ENCODE assay signal across 15 cellular contexts in genomic region chr10:48448796-48449195, GRCh38.
A peak's percentile ranks its signal among the peaks of the same experiment; 100 is the strongest.
DNase-seq lines count a peak whose midpoint lies in the region; ATAC-seq and TF ChIP-seq lines count a peak whose summit lies in the region.
"Had no signal": no experiment of that assay in that cellular context is flagged by ENCODE, and none has a peak within 500 bp of the region (broad histone marks: within the 10 kb centered on the region; RNA-seq: fewer than 3 reads in every experiment).

No MANE protein-coding gene starts in this region.

- H3K9me3 ChIP-seq in MG63 (no peaks in the 10 kb centered on the region), mesenchymal stem cell (ENCODE audit: control insufficient read depth, low read length) (no peaks in the 10 kb centered on the region), SJCRH30 (replicated peaks) (no peaks in the 10 kb centered on the region), thyroid gland (no peaks in the 10 kb centered on the region)
- H3K9me3 ChIP-seq: BLaER1 treated with 17β-estradiol and CSF1 and Interleukin-3, amounts not matched to agents 10 nM and 100 nM; left lung; SJSA1 had no signal

- H2BK5ac ChIP-seq in mesenchymal stem cell (ENCODE audit: low read depth, low read length, poor library complexity, severe bottlenecking): no peak overlapping the region

- H3K23ac ChIP-seq in mesenchymal stem cell (ENCODE audit: low read length in 2 of 2): no peak overlapping the region

- no peak overlapping the region for H4K8ac ChIP-seq in mesenchymal stem cell (ENCODE audit: low read length)

- H3K9ac ChIP-seq in mesenchymal stem cell (ENCODE audit: low read length): peak overlapping the region; percentile 39
- H3K9ac ChIP-seq: BLaER1 treated with 17β-estradiol and CSF1 and Interleukin-3, amounts not matched to agents 10 nM and 100 nM had no signal

- no peak overlapping the region for H2BK120ac ChIP-seq in mesenchymal stem cell (ENCODE audit: low read depth, low read length)

- TF ChIP-seq CTCF in thyroid gland (IDR thresholded peaks at IDR 0.05): no peak

- DNase-seq in ELR (ENCODE audit: low read depth) (peak; percentile 90), MG63 (peak; percentile 73), dermis blood vessel endothelial cell (peak; percentile 65), mesenchymal stem cell (peak; percentile 62), SJCRH30 (no peak), NCI-H82 (lab: John Stamatoyannopoulos, UW) (no peak), thyroid gland (no peak)
- DNase-seq: activated naive CD4-positive, alpha-beta T cell treated with anti-CD3 and anti-CD28 coated beads, Interleukin-2, amount 50 U/mL, for 16 hours; caudate nucleus; DMS79 treated with DMSO at 0.1 percent for 48 hours; left lung; stimulated activated CD4-positive, alpha-beta T cell treated with anti-CD3 and anti-CD28 coated beads, Interleukin-1b, Interleukin-23, amount 100 ng/mL, for 48 hours had no signal

- TF ChIP-seq POLR2A in thyroid gland (IDR thresholded peaks at IDR 0.05): no peak

- H3K79me1 ChIP-seq in mesenchymal stem cell (replicated peaks; ENCODE audit: low read length, poor library complexity, severe bottlenecking): peaks cover 2% of the 10 kb centered on the region

- no peak overlapping the region for H3K4ac ChIP-seq in mesenchymal stem cell (ENCODE audit: low read depth in 1 of 2, low read length in 2 of 2)

- no peak for ATAC-seq in HG03025 (IDR thresholded peaks at IDR 0.05; ENCODE audit: low FRiP score, unreplicated experiment)
- ATAC-seq: left lung had no signal

- H3K4me3 ChIP-seq in MG63 (no peak overlapping the region), mesenchymal stem cell (ENCODE audit: insufficient read depth in 1 of 2, low read depth in 1 of 2, low read length in 2 of 2) (no peak overlapping the region), SJCRH30 (no peak overlapping the region), thyroid gland (replicated peaks in 1 of 3) (no peak overlapping the region)
- H3K4me3 ChIP-seq: BLaER1 treated with 17β-estradiol and CSF1 and Interleukin-3, amounts not matched to agents 10 nM and 100 nM; left lung; SJSA1 had no signal

- 51% methylated on average over 4 of the region's 4 CpGs for WGBS in mesenchymal stem cell
- 93 to 95% methylated on average over 4 of the region's 4 CpGs for WGBS in thyroid gland, 2 donors

- no peak overlapping the region for H2AFZ ChIP-seq in mesenchymal stem cell (ENCODE audit: low read depth, low read length)

- no peak overlapping the region for H3K27ac ChIP-seq in mesenchymal stem cell (ENCODE audit: low read length, poor library complexity, severe bottlenecking)
- H3K27ac ChIP-seq in SJCRH30: no peak overlapping the region
- H3K27ac ChIP-seq in thyroid gland: no peak overlapping the region
- H3K27ac ChIP-seq: BLaER1 treated with 17β-estradiol and CSF1 and Interleukin-3, amounts not matched to agents 10 nM and 100 nM; left lung; SJSA1 had no signal

- H3K36me3 ChIP-seq in MG63 (peaks cover 5% of the 10 kb centered on the region), mesenchymal stem cell (ENCODE audit: control insufficient read depth in 1 of 2, insufficient read depth in 2 of 2, low read depth in 1 of 2, low read length in 2 of 2) (peaks cover 53 to 95% of the 10 kb centered on the region in 2 experiments), SJCRH30 (no peaks in the 10 kb centered on the region), thyroid gland (no peaks in the 10 kb centered on the region)
- H3K36me3 ChIP-seq: left lung, SJSA1 had no signal

- H3K27me3 ChIP-seq in MG63 (no peaks in the 10 kb centered on the region), mesenchymal stem cell (ENCODE audit: control insufficient read depth in 1 of 2, insufficient read depth in 1 of 2, low read length in 2 of 2) (no peaks in the 10 kb centered on the region), SJCRH30 (no peaks in the 10 kb centered on the region), thyroid gland (no peaks in the 10 kb centered on the region)
- H3K27me3 ChIP-seq: BLaER1 treated with 17β-estradiol and CSF1 and Interleukin-3, amounts not matched to agents 10 nM and 100 nM; left lung; SJSA1 had no signal

- H2BK15ac ChIP-seq in mesenchymal stem cell (ENCODE audit: low read depth, poor library complexity, severe bottlenecking): no peak overlapping the region

- peaks cover 17% of the 10 kb centered on the region for H3K4me1 ChIP-seq in mesenchymal stem cell (ENCODE audit: control insufficient read depth, insufficient read depth, low read depth, low read length)
- peaks cover 8% of the 10 kb centered on the region; the same call in 1 of the 2 replicates for H3K4me1 ChIP-seq in SJCRH30
- H3K4me1 ChIP-seq in thyroid gland: peaks cover 9 to 15% of the 10 kb centered on the region in 2 donors
- H3K4me1 ChIP-seq: left lung, SJSA1 had no signal

- no peak overlapping the region for H2BK12ac ChIP-seq in mesenchymal stem cell (ENCODE audit: low read length in 2 of 2)

- H2AK5ac ChIP-seq in mesenchymal stem cell (ENCODE audit: low read length, severe bottlenecking): no peak overlapping the region

- no peak overlapping the region for H3K18ac ChIP-seq in mesenchymal stem cell (ENCODE audit: low read depth in 1 of 2, low read length in 2 of 2)

- no peak overlapping the region for H3K4me2 ChIP-seq in mesenchymal stem cell (ENCODE audit: low read length, poor library complexity, severe bottlenecking)
- H3K4me2 ChIP-seq: BLaER1 treated with 17β-estradiol and CSF1 and Interleukin-3, amounts not matched to agents 10 nM and 100 nM had no signal

- H4K91ac ChIP-seq in mesenchymal stem cell (ENCODE audit: low read length): no peak overlapping the region

- H3K14ac ChIP-seq in mesenchymal stem cell (ENCODE audit: low read length in 2 of 2): no peak overlapping the region

- intact Hi-C loops in thyroid gland (cut with DNase I): loop anchor here (10.0 kb wide), 1 partner anchor 206 kb away; no protein-coding TSS in a partner anchor

Comparison
In these comparisons a context has a peak if more than half of its experiments do, and no peak if none do; other contexts are left out.
1. DNase-seq: peak in ELR (single experiment), MG63 (single experiment), dermis blood vessel endothelial cell (single experiment) and mesenchymal stem cell (single experiment); none in SJCRH30 (0 of 2), NCI-H82 (single experiment) and thyroid gland (0 of 2).